28 cellular contexts compared by ENCODE assay signal in genomic region chr4:21177092-21177491, GRCh38.
"Had no signal": no experiment of that assay in that cellular context is flagged by ENCODE, and none has a peak within 500 bp of the region (broad histone marks: within the 10 kb centered on the region; RNA-seq: fewer than 3 reads in every experiment).

No MANE protein-coding gene starts in this region.

- H3K27me3 ChIP-seq: neural progenitor cell, ovary, spleen, suprapubic skin, testis, tibial artery, transverse colon, upper lobe of right lung, uterus had no signal

- H3K79me2 ChIP-seq: parathyroid adenoma had no signal

- DNase-seq: natural killer cell; occipital lobe; ovary; posterior cingulate gyrus; psoas muscle; right cardiac atrium; spleen; stimulated activated CD4-positive, alpha-beta T cell treated with anti-CD3 and anti-CD28 coated beads, Interleukin-12 subunit alpha, Interleukin-12 subunit beta, amount 100 ng/mL, for 4 hours; stimulated activated CD4-positive, alpha-beta T cell treated with anti-CD3 and anti-CD28 coated beads, Interleukin-1b, Interleukin-23, amount 100 ng/mL, for 48 hours; stimulated activated CD4-positive, alpha-beta T cell treated with anti-CD3 and anti-CD28 coated beads, Interleukin-4, amount 100 ng/mL, for 1 hour; stimulated activated CD4-positive, alpha-beta T cell treated with anti-CD3 and anti-CD28 coated beads, Interleukin-4, amount 100 ng/mL, for 4 hours; stimulated activated CD8-positive, alpha-beta memory T cell treated with anti-CD3 and anti-CD28 coated beads, Interleukin-4, amount 100 ng/mL, for 48 hours; stimulated activated naive CD4-positive, alpha-beta T cell; stimulated activated naive CD8-positive, alpha-beta T cell treated with anti-CD3 and anti-CD28 coated beads, Interleukin-15, amount 100 ng/mL, for 72 hours; stimulated activated naive CD8-positive, alpha-beta T cell treated with anti-CD3 and anti-CD28 coated beads, Interleukin-15, Interleukin-2, amounts not matched to agents 100 U/mL and 50 U/mL, for 24 hours; substantia nigra; testis; tibial artery; transverse colon; upper lobe of right lung; uterus had no signal

- H3K4me2 ChIP-seq: neural progenitor cell, smooth muscle cell had no signal

- H3K4me3 ChIP-seq: neural progenitor cell, ovary, psoas muscle, skin epidermis, smooth muscle cell, spleen, suprapubic skin, testis, tibial artery, transverse colon, upper lobe of right lung, uterus had no signal

- H3K9ac ChIP-seq: neural progenitor cell, parathyroid adenoma had no signal

- H3K27ac ChIP-seq: neural progenitor cell, ovary, parathyroid adenoma, psoas muscle, skin epidermis, spleen, suprapubic skin, testis, tibial artery, transverse colon, upper lobe of right lung, uterus had no signal

- H3K9me3 ChIP-seq: ovary, psoas muscle, spleen, suprapubic skin, testis, tibial artery, transverse colon, upper lobe of right lung, uterus had no signal

- H3K4me1 ChIP-seq: neural progenitor cell, parathyroid adenoma, psoas muscle, spleen, suprapubic skin, testis, tibial artery, transverse colon, upper lobe of right lung, uterus had no signal

- H3K36me3 ChIP-seq: neural progenitor cell, ovary, spleen, suprapubic skin, tibial artery, transverse colon, upper lobe of right lung, uterus had no signal

- ATAC-seq: natural killer cell; psoas muscle; right cardiac atrium; sciatic nerve; stimulated activated memory B cell treated with anti-CD40 and anti-IgM and Interleukin-4, amounts not matched to agents 10 μg/mL and 1 μg/mL and 100 μg/mL, for 72 hours; stimulated activated naive CD8-positive, alpha-beta T cell treated with anti-CD3 and anti-CD28 coated beads, Interleukin-15, amount 100 ng/mL, for 72 hours; stimulated activated naive CD8-positive, alpha-beta T cell treated with anti-CD3 and anti-CD28 coated beads, Interleukin-15, Interleukin-2, amounts not matched to agents 100 U/mL and 50 U/mL, for 24 hours; upper lobe of right lung had no signal

- H2AFZ ChIP-seq: neural progenitor cell, parathyroid adenoma had no signal
